27 cellular contexts compared by ENCODE assay signal in genomic region chr9:89204811-89205210, GRCh38. TPM values are rescaled to one million over a fixed set of nuclear protein-coding genes. Genes with fewer than 3 reads are reported as not detected.
"Had no signal": no experiment of that assay in that cellular context is flagged by ENCODE, and none has a peak within 500 bp of the region (broad histone marks: within the 10 kb centered on the region; RNA-seq: fewer than 3 reads in every experiment).

No MANE protein-coding gene starts in this region.

- H3K36me3 Mint-ChIP-seq: activated naive CD8-positive, alpha-beta T cell had no signal

- H3K27me3 ChIP-seq: body of pancreas, cardiac muscle cell, foreskin keratinocyte, right atrium auricular region, stomach, thyroid gland, upper lobe of left lung had no signal

- H3K9me3 ChIP-seq: body of pancreas, right atrium auricular region, stomach, thyroid gland, upper lobe of left lung had no signal

- H3K27ac Mint-ChIP-seq: activated CD4-positive, alpha-beta memory T cell treated with anti-CD3 and anti-CD28 coated beads, Interleukin-2, amount 10 ng/mL, durations not matched to agents 7 days and 5 days; activated CD4-positive, alpha-beta T cell treated with anti-CD3 and anti-CD28 coated beads, Interleukin-2, amount 10 ng/mL, durations not matched to agents 7 days and 5 days; activated naive CD8-positive, alpha-beta T cell; activated T-helper 17 cell treated with anti-CD3 and anti-CD28 coated beads, Interleukin-2, amount 50 U/mL, for 72 hours; effector memory CD8-positive, alpha-beta T cell; nephron progenitor cell; stimulated activated naive B cell treated with anti-CD40 and anti-IgM and Interleukin-4, amounts not matched to agents 10 μg/mL and 1 μg/mL and 100 μg/mL, for 72 hours; WTC11 had no signal

- H3K9ac ChIP-seq: parathyroid adenoma had no signal

- H3K4me1 ChIP-seq: body of pancreas, foreskin keratinocyte, left ventricle myocardium inferior, parathyroid adenoma, right atrium auricular region, stomach, upper lobe of left lung had no signal

- H3K4me3 ChIP-seq: body of pancreas, cardiac muscle cell, coronary artery, left ventricle myocardium inferior, right atrium auricular region, stomach, thyroid gland, upper lobe of left lung had no signal

- DNase-seq: activated CD4-positive, alpha-beta memory T cell treated with anti-CD3 and anti-CD28 coated beads, Interleukin-2, amount 10 ng/mL, durations not matched to agents 7 days and 5 days; activated CD4-positive, alpha-beta T cell treated with anti-CD3 and anti-CD28 coated beads for 1 hour; activated CD4-positive, alpha-beta T cell treated with anti-CD3 and anti-CD28 coated beads, Interleukin-2, amount 10 ng/mL, durations not matched to agents 7 days and 5 days; activated naive CD4-positive, alpha-beta T cell; activated T-cell treated with anti-CD3 and anti-CD28 coated beads, Interleukin-2, amount 50 U/mL, for 4 hours; aorta; body of pancreas; cerebellar nuclear complex; effector memory CD8-positive, alpha-beta T cell; left ventricle myocardium inferior; nephron progenitor cell; nucleus accumbens; stimulated activated CD4-positive, alpha-beta T cell treated with anti-CD3 and anti-CD28 coated beads, Interleukin-15, amount 100 ng/mL, for 24 hours; stimulated activated CD4-positive, alpha-beta T cell treated with anti-CD3 and anti-CD28 coated beads, Interleukin-2, amount 100 ng/mL, for 24 hours; stimulated activated naive B cell treated with anti-CD40 and anti-IgM and Interleukin-4, amounts not matched to agents 10 μg/mL and 1 μg/mL and 100 μg/mL, for 72 hours; stomach; T-helper 2 cell; thyroid gland; upper lobe of left lung had no signal

- ATAC-seq: activated T-cell treated with anti-CD3 and anti-CD28 coated beads, Interleukin-2, amount 50 U/mL, for 4 hours; activated T-helper 17 cell treated with anti-CD3 and anti-CD28 coated beads, Interleukin-2, amount 50 U/mL, for 72 hours; body of pancreas; effector memory CD8-positive, alpha-beta T cell; foreskin keratinocyte; stimulated activated naive B cell treated with anti-CD40 and anti-IgM and Interleukin-4, amounts not matched to agents 10 μg/mL and 1 μg/mL and 100 μg/mL, for 72 hours; WTC11 had no signal

- H3K4me3 Mint-ChIP-seq: activated CD4-positive, alpha-beta memory T cell treated with anti-CD3 and anti-CD28 coated beads, Interleukin-2, amount 10 ng/mL, durations not matched to agents 7 days and 5 days; activated CD4-positive, alpha-beta T cell treated with anti-CD3 and anti-CD28 coated beads, Interleukin-2, amount 10 ng/mL, durations not matched to agents 7 days and 5 days; activated naive CD8-positive, alpha-beta T cell; activated T-cell treated with anti-CD3 and anti-CD28 coated beads, Interleukin-2, amount 50 U/mL, for 4 hours; activated T-helper 17 cell treated with anti-CD3 and anti-CD28 coated beads, Interleukin-2, amount 50 U/mL, for 72 hours; effector memory CD8-positive, alpha-beta T cell; nephron progenitor cell; stimulated activated naive B cell treated with anti-CD40 and anti-IgM and Interleukin-4, amounts not matched to agents 10 μg/mL and 1 μg/mL and 100 μg/mL, for 72 hours; WTC11 had no signal

- H3K27me3 Mint-ChIP-seq: activated CD4-positive, alpha-beta memory T cell treated with anti-CD3 and anti-CD28 coated beads, Interleukin-2, amount 10 ng/mL, durations not matched to agents 7 days and 5 days; activated naive CD8-positive, alpha-beta T cell had no signal

- H3K4me1 Mint-ChIP-seq: activated CD4-positive, alpha-beta memory T cell treated with anti-CD3 and anti-CD28 coated beads, Interleukin-2, amount 10 ng/mL, durations not matched to agents 7 days and 5 days; activated CD4-positive, alpha-beta T cell treated with anti-CD3 and anti-CD28 coated beads, Interleukin-2, amount 10 ng/mL, durations not matched to agents 7 days and 5 days; nephron progenitor cell; stimulated activated naive B cell treated with anti-CD40 and anti-IgM and Interleukin-4, amounts not matched to agents 10 μg/mL and 1 μg/mL and 100 μg/mL, for 72 hours; WTC11 had no signal

- H3K36me3 ChIP-seq: cardiac muscle cell, left ventricle myocardium inferior, right atrium auricular region, stomach, thyroid gland, upper lobe of left lung had no signal

- H2AFZ ChIP-seq: parathyroid adenoma had no signal

- H3K27ac ChIP-seq: body of pancreas, cardiac muscle cell, coronary artery, foreskin keratinocyte, left ventricle myocardium inferior, parathyroid adenoma, right atrium auricular region, stomach, thyroid gland, upper lobe of left lung had no signal

- H3K79me2 ChIP-seq: parathyroid adenoma had no signal

RNA-seq across cellular contexts. Expression of gene SHC3, which starts 26.2 kb away (rescaled TPM):
- total RNA-seq: activated CD4-positive, alpha-beta memory T cell treated with anti-CD3 and anti-CD28 coated beads, Interleukin-2, amount 10 ng/mL, durations not matched to agents 7 days and 5 days; activated CD4-positive, alpha-beta T cell treated with anti-CD3 and anti-CD28 coated beads, Interleukin-2, amount 10 ng/mL, durations not matched to agents 7 days and 5 days; activated T-helper 17 cell treated with anti-CD3 and anti-CD28 coated beads, Interleukin-2, amount 50 U/mL, for 72 hours had no signal
